Comparison of ENCODE assay signal across 3 cellular contexts in the genomic region with DNA sequence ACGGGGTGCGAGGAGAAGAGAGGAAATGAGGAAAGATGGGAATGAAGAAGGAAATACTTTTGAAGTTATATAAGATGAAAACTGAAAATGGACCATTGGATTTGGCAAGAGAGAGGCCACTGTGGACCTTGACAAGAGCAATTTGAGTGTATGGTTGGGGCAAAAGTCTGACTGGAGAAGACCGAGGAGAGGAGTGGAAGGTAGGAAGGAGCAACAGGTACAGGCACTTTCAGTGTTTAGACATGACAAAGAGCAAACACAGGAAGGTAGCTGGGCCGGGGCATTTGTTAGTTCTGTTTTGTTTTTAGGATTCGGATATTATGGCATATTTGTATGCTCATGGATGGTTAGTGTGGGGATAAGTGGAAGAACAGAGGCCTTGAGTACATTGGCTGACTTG.
"Had no signal": no experiment of that assay in that cellular context is flagged by ENCODE, and none has a peak within 500 bp of the region (broad histone marks: within the 10 kb centered on the region; RNA-seq: fewer than 3 reads in every experiment).

No MANE protein-coding gene starts in this region.

- DNase-seq: GDM1, GF-D8 had no signal

- ATAC-seq: GM12878 had no signal

- H3K4me3 ChIP-seq: GM12878 had no signal
